ENCODE assay signal across 12 cellular contexts in genomic region chr7:84783161-84783803, GRCh38.
A peak's percentile ranks its signal among the peaks of the same experiment; 100 is the strongest.
DNase-seq lines count a peak whose midpoint lies in the region; ATAC-seq and TF ChIP-seq lines count a peak whose summit lies in the region.
"Had no signal": no experiment of that assay in that cellular context is flagged by ENCODE, and none has a peak within 500 bp of the region (broad histone marks: within the 10 kb centered on the region; RNA-seq: fewer than 3 reads in every experiment).

No MANE protein-coding gene starts in this region.

- H3K27ac ChIP-seq in GM23248 (no peak overlapping the region), ascending aorta (peak overlapping the region in 1 of 2 donors; percentile 12)

- no peaks in the 10 kb centered on the region for H3K79me2 ChIP-seq in GM23248 (ENCODE audit: insufficient read depth)

- ATAC-seq in HG02588 (IDR thresholded peaks at IDR 0.05; ENCODE audit: unreplicated experiment), result no peak
- ATAC-seq: activated T-helper 17 cell treated with anti-CD3 and anti-CD28 coated beads, Interleukin-2, amount 50 U/mL, for 72 hours; T-cell had no signal

- in situ Hi-C loops in GM23248 (cut with MboI) (no loop called here), G401 (cut with HindIII; ENCODE audit: low sequenced_read_pairs) (no loop called here)

- H3K27me3 ChIP-seq in GM23248 (replicated peaks; ENCODE audit: insufficient read depth) (no peaks in the 10 kb centered on the region), neuron (ENCODE audit: insufficient read depth, low read length) (no peaks in the 10 kb centered on the region), ascending aorta (no peaks in the 10 kb centered on the region)

- DNase-seq in GM23248 (peak; percentile 30), MV-4-11 (lab: John Stamatoyannopoulos, UW) (peak; percentile 68), choroid plexus epithelial cell (ENCODE audit: low read depth) (peak; percentile 60), G401 (ENCODE audit: low spot score) (no peak), NCI-H1417 treated with DMSO at 0.1 percent for 48 hours (lab: John Stamatoyannopoulos, UW) (no peak), ascending aorta (ENCODE audit: low spot score in 2 of 2) (no peak)
- DNase-seq: activated CD4-positive, alpha-beta T cell treated with anti-CD3 and anti-CD28 coated beads, Interleukin-2, amount 10 ng/mL, durations not matched to agents 7 days and 5 days; caudate nucleus; T-cell had no signal

- H3K4me3 ChIP-seq in GM23248 (no peak overlapping the region), choroid plexus epithelial cell (ENCODE audit: low read depth, low read length) (no peak overlapping the region), neuron (ENCODE audit: low read length) (no peak overlapping the region), ascending aorta (peak overlapping the region in 1 of 2 donors; percentile 9)

- H3K4me1 ChIP-seq in GM23248 (ENCODE audit: insufficient read depth) (peaks cover 8% of the 10 kb centered on the region), neuron (ENCODE audit: insufficient read depth, low read length) (peaks cover 10% of the 10 kb centered on the region), ascending aorta (no peaks in the 10 kb centered on the region)

- H3K9ac ChIP-seq in GM23248, result no peak overlapping the region

- intact Hi-C loops in ascending aorta (cut with DNase I), result no loop called here

- WGBS in GM23248 (ENCODE audit: low coverage in 1 of 2, low lambda C conversion rate in 2 of 2, missing lambda C conversion rate in 2 of 2), 2 experiments, result 61 to 70% methylated on average over 4 of the region's 4 CpGs

- no peaks in the 10 kb centered on the region for H4K20me1 ChIP-seq in GM23248 (ENCODE audit: insufficient read depth)

- H2AFZ ChIP-seq in GM23248, result peak overlapping the region; percentile 74
- H2AFZ ChIP-seq in neuron (ENCODE audit: low read depth, low read length), result peak overlapping the region; percentile 78

- no peak overlapping the region for H3K4me2 ChIP-seq in GM23248 (ENCODE audit: unreplicated experiment)

- H3K9me3 ChIP-seq in GM23248 (ENCODE audit: low read depth) (no peaks in the 10 kb centered on the region), neuron (ENCODE audit: low read length) (no peaks in the 10 kb centered on the region), ascending aorta (no peaks in the 10 kb centered on the region)

- H3K36me3 ChIP-seq in GM23248 (ENCODE audit: low read depth), result no peaks in the 10 kb centered on the region
- H3K36me3 ChIP-seq in neuron (ENCODE audit: insufficient read depth, low read length), result no peaks in the 10 kb centered on the region
- H3K36me3 ChIP-seq in ascending aorta, result no peaks in the 10 kb centered on the region

- H3F3A ChIP-seq in GM23248 (ENCODE audit: insufficient read depth), result peaks cover 5% of the 10 kb centered on the region; the same call in 1 of the 2 replicates

- no peaks in the 10 kb centered on the region for H3K9me2 ChIP-seq in GM23248 (ENCODE audit: insufficient read depth)

- TF ChIP-seq CTCF in choroid plexus epithelial cell (conservative IDR thresholded peaks at IDR 0.05; ENCODE audit: low read depth, low read length) (no peak), ascending aorta (IDR thresholded peaks at IDR 0.05) (no peak)

Comparison
In these comparisons a context has a peak if more than half of its experiments do, and no peak if none do; other contexts are left out.
1. DNase-seq: peak in GM23248 (single experiment), MV-4-11 (single experiment) and choroid plexus epithelial cell (single experiment); none in G401 (single experiment), NCI-H1417 treated with DMSO at 0.1 percent for 48 hours (single experiment) and ascending aorta (0 of 2).